In the genomic region with DNA sequence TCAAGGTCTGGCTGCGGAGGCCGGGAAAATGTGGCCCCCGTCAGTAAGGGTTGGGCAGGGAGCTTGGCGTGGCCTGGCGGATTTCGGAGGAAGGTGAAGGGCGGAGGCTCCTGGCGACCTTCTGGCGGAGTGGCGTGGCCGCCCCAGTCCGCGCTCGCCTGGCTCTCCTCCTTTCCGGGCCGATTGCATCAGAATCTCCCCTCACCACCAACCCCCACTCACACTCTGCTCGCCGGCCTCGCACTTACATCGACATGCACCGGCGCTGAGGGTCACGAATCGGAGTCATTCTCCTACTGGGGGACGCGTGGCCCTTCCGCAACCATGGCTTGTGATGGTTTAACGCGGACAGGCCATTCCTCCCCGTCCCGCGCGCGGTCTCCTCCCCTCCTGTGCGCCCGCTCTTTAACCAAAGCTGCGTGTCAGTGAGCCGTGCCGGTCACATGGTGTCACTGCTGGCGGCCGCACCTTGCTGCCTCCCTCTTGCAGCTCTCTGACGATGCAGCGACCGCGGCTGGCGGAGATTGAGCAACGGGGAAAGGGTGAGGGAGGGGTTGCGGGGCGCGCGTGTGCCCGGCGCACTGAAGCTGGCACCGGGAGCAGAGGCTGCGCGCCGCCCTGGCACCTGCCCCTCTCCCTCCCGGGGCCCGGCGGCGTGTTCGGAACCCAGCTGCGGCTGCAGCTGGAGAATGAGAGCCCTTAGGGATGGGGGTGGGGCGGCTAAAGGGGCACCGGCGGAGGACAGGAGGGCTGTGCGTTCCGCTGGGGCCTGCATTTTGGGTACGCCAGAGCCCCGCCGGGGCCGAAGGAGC, we compare ENCODE assay signal across 1 cellular context.
A peak's percentile ranks its signal among the peaks of the same experiment; 100 is the strongest.
TF ChIP-seq lines count a peak whose summit lies in the region.

A gene (minus strand): TSS at position 427 of the 812 bp plus-strand sequence. CDS start 29,243 bp downstream, outside the sequence.

TF ChIP-seq in HepG2, 621 proteins besides CTCF, POLR2A, EP300 and RAD21 (continued from another document and continues in another):
- TF ChIP-seq, protein P1, sequence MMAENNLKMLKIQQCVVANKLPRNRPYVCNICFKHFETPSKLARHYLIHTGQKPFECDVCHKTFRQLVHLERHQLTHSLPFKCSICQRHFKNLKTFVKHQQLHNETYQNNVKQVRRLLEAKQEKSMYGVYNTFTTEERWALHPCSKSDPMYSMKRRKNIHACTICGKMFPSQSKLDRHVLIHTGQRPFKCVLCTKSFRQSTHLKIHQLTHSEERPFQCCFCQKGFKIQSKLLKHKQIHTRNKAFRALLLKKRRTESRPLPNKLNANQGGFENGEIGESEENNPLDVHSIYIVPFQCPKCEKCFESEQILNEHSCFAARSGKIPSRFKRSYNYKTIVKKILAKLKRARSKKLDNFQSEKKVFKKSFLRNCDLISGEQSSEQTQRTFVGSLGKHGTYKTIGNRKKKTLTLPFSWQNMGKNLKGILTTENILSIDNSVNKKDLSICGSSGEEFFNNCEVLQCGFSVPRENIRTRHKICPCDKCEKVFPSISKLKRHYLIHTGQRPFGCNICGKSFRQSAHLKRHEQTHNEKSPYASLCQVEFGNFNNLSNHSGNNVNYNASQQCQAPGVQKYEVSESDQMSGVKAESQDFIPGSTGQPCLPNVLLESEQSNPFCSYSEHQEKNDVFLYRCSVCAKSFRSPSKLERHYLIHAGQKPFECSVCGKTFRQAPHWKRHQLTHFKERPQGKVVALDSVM (CRISPR knock-in tag; IDR thresholded peaks at IDR 0.05): peak; percentile 75
- peak; percentile 95 for TF ChIP-seq ZNF607 (CRISPR knock-in tag; IDR thresholded peaks at IDR 0.05; ENCODE audit: borderline replicate concordance)
- TF ChIP-seq, protein P2, sequence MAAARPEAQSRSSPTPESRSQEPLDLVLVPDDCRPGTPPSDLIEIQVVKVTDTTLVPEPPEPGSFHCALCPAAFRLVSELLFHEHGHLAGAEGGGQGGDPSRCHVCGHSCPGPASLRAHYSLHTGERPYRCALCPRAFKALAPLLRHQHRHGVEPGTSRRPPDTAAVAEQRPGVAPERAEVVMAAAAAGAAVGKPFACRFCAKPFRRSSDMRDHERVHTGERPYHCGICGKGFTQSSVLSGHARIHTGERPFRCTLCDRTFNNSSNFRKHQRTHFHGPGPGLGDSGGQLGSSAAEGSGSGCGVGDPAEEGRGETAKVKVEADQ (CRISPR knock-in tag; IDR thresholded peaks at IDR 0.05; ENCODE audit: borderline replicate concordance): peak; percentile 80
- TF ChIP-seq PRMT3 (CRISPR knock-in tag; IDR thresholded peaks at IDR 0.05; ENCODE audit: borderline replicate concordance, low read depth): peak; percentile 65; the same call in 1 of the 2 replicates
- TF ChIP-seq ZNF383 (CRISPR knock-in tag; IDR thresholded peaks at IDR 0.05; ENCODE audit: borderline replicate concordance): no peak
- TF ChIP-seq SOX6 (IDR thresholded peaks at IDR 0.05): no peak
- peak; percentile 82 for TF ChIP-seq SOX6 (CRISPR knock-in tag; IDR thresholded peaks at IDR 0.05)
- TF ChIP-seq NFRKB (IDR thresholded peaks at IDR 0.05): no peak
- peak; percentile 77 for TF ChIP-seq KAT8 (CRISPR knock-in tag; IDR thresholded peaks at IDR 0.05)
- no peak for TF ChIP-seq ZNF652 (CRISPR knock-in tag; IDR thresholded peaks at IDR 0.05; ENCODE audit: borderline replicate concordance, low read depth)
- TF ChIP-seq, protein P3, sequence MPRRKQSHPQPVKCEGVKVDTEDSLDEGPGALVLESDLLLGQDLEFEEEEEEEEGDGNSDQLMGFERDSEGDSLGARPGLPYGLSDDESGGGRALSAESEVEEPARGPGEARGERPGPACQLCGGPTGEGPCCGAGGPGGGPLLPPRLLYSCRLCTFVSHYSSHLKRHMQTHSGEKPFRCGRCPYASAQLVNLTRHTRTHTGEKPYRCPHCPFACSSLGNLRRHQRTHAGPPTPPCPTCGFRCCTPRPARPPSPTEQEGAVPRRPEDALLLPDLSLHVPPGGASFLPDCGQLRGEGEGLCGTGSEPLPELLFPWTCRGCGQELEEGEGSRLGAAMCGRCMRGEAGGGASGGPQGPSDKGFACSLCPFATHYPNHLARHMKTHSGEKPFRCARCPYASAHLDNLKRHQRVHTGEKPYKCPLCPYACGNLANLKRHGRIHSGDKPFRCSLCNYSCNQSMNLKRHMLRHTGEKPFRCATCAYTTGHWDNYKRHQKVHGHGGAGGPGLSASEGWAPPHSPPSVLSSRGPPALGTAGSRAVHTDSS (CRISPR knock-in tag; conservative IDR thresholded peaks at IDR 0.05): no peak
- TF ChIP-seq CBX2 (IDR thresholded peaks at IDR 0.05; ENCODE audit: low read depth, low read length): no peak
- TF ChIP-seq CBX2 (CRISPR knock-in tag; IDR thresholded peaks at IDR 0.05; ENCODE audit: low read depth): no peak
- peak; percentile 76 for TF ChIP-seq ZNF431 (CRISPR knock-in tag; IDR thresholded peaks at IDR 0.05; ENCODE audit: borderline replicate concordance, low read depth)
- no peak for TF ChIP-seq FOXP1 (IDR thresholded peaks at IDR 0.05)
- no peak for TF ChIP-seq FOXP1 (CRISPR knock-in tag; IDR thresholded peaks at IDR 0.05)
- no peak for TF ChIP-seq ZNF354B (CRISPR knock-in tag; IDR thresholded peaks at IDR 0.05)
- TF ChIP-seq SRF (IDR thresholded peaks at IDR 0.05; ENCODE audit: low read depth, low read length): no peak
- TF ChIP-seq, protein P4, sequence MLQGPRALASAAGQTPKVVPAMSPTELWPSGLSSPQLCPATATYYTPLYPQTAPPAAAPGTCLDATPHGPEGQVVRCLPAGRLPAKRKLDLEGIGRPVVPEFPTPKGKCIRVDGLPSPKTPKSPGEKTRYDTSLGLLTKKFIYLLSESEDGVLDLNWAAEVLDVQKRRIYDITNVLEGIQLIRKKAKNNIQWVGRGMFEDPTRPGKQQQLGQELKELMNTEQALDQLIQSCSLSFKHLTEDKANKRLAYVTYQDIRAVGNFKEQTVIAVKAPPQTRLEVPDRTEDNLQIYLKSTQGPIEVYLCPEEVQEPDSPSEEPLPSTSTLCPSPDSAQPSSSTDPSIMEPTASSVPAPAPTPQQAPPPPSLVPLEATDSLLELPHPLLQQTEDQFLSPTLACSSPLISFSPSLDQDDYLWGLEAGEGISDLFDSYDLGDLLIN (CRISPR knock-in tag; IDR thresholded peaks at IDR 0.05; ENCODE audit: borderline replicate concordance): peak; percentile 90; the same call in 1 of the 2 replicates
- 0 out of 2 replicates have a peak, but pooled peaks have one; percentile 76 for TF ChIP-seq ZNF530 (CRISPR knock-in tag; IDR thresholded peaks at IDR 0.05; ENCODE audit: low read depth)
- TF ChIP-seq, protein P5, sequence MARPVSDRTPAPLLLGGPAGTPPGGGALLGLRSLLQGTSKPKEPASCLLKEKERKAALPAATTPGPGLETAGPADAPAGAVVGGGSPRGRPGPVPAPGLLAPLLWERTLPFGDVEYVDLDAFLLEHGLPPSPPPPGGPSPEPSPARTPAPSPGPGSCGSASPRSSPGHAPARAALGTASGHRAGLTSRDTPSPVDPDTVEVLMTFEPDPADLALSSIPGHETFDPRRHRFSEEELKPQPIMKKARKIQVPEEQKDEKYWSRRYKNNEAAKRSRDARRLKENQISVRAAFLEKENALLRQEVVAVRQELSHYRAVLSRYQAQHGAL (CRISPR knock-in tag; IDR thresholded peaks at IDR 0.05; ENCODE audit: not compliant biosample characterization): peak; percentile 68
- no peak for TF ChIP-seq FOSL1 (CRISPR knock-in tag; IDR thresholded peaks at IDR 0.05; ENCODE audit: borderline replicate concordance)
- no peak for TF ChIP-seq NFYC (CRISPR knock-in tag; IDR thresholded peaks at IDR 0.05)
- peak; percentile 29; the same call in 1 of the 2 replicates for TF ChIP-seq TSC22D2 (CRISPR knock-in tag; IDR thresholded peaks at IDR 0.05; ENCODE audit: borderline replicate concordance)
- peak; percentile 92; the same call in 1 of the 2 replicates for TF ChIP-seq ZNF749 (CRISPR knock-in tag; IDR thresholded peaks at IDR 0.05; ENCODE audit: borderline replicate concordance)
- TF ChIP-seq SIN3B (IDR thresholded peaks at IDR 0.05; ENCODE audit: low read length): peak; percentile 35; the same call in 1 of the 2 replicates
- peak; percentile 58 for TF ChIP-seq GATAD1 (CRISPR knock-in tag; IDR thresholded peaks at IDR 0.05)
- no peak for TF ChIP-seq KLF13 (CRISPR knock-in tag; IDR thresholded peaks at IDR 0.05)
- no peak for TF ChIP-seq ZNF382 (CRISPR knock-in tag; IDR thresholded peaks at IDR 0.05; ENCODE audit: borderline replicate concordance)
- peak; percentile 35; the same call in 1 of the 2 replicates for TF ChIP-seq STAG1 (CRISPR knock-in tag; IDR thresholded peaks at IDR 0.05)
- no peak for TF ChIP-seq IRX3 (CRISPR knock-in tag; IDR thresholded peaks at IDR 0.05; ENCODE audit: borderline replicate concordance, low read depth)
- TF ChIP-seq ZNF879 (CRISPR knock-in tag; IDR thresholded peaks at IDR 0.05): peak; percentile 94; the same call in 1 of the 2 replicates
- no peak for TF ChIP-seq CCAR2 (optimal IDR thresholded peaks at IDR 0.05; ENCODE audit: low read depth, low read length)
- TF ChIP-seq, protein P6, sequence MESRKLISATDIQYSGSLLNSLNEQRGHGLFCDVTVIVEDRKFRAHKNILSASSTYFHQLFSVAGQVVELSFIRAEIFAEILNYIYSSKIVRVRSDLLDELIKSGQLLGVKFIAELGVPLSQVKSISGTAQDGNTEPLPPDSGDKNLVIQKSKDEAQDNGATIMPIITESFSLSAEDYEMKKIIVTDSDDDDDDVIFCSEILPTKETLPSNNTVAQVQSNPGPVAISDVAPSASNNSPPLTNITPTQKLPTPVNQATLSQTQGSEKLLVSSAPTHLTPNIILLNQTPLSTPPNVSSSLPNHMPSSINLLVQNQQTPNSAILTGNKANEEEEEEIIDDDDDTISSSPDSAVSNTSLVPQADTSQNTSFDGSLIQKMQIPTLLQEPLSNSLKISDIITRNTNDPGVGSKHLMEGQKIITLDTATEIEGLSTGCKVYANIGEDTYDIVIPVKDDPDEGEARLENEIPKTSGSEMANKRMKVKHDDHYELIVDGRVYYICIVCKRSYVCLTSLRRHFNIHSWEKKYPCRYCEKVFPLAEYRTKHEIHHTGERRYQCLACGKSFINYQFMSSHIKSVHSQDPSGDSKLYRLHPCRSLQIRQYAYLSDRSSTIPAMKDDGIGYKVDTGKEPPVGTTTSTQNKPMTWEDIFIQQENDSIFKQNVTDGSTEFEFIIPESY (CRISPR knock-in tag; IDR thresholded peaks at IDR 0.05): no peak
- TF ChIP-seq, protein P7, sequence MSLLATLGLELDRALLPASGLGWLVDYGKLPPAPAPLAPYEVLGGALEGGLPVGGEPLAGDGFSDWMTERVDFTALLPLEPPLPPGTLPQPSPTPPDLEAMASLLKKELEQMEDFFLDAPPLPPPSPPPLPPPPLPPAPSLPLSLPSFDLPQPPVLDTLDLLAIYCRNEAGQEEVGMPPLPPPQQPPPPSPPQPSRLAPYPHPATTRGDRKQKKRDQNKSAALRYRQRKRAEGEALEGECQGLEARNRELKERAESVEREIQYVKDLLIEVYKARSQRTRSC (CRISPR knock-in tag; IDR thresholded peaks at IDR 0.05; ENCODE audit: low read depth): peak; percentile 84; the same call in 1 of the 2 replicates
- TF ChIP-seq, protein P8, sequence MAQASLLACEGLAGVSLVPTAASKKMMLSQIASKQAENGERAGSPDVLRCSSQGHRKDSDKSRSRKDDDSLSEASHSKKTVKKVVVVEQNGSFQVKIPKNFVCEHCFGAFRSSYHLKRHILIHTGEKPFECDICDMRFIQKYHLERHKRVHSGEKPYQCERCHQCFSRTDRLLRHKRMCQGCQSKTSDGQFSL (CRISPR knock-in tag; IDR thresholded peaks at IDR 0.05): peak; percentile 80; the same call in 1 of the 2 replicates
- peak; percentile 73; the same call in 1 of the 2 replicates for TF ChIP-seq ZNF329 (CRISPR knock-in tag; IDR thresholded peaks at IDR 0.05; ENCODE audit: low read depth)
- TF ChIP-seq, protein P9, sequence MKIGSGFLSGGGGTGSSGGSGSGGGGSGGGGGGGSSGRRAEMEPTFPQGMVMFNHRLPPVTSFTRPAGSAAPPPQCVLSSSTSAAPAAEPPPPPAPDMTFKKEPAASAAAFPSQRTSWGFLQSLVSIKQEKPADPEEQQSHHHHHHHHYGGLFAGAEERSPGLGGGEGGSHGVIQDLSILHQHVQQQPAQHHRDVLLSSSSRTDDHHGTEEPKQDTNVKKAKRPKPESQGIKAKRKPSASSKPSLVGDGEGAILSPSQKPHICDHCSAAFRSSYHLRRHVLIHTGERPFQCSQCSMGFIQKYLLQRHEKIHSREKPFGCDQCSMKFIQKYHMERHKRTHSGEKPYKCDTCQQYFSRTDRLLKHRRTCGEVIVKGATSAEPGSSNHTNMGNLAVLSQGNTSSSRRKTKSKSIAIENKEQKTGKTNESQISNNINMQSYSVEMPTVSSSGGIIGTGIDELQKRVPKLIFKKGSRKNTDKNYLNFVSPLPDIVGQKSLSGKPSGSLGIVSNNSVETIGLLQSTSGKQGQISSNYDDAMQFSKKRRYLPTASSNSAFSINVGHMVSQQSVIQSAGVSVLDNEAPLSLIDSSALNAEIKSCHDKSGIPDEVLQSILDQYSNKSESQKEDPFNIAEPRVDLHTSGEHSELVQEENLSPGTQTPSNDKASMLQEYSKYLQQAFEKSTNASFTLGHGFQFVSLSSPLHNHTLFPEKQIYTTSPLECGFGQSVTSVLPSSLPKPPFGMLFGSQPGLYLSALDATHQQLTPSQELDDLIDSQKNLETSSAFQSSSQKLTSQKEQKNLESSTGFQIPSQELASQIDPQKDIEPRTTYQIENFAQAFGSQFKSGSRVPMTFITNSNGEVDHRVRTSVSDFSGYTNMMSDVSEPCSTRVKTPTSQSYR (CRISPR knock-in tag; IDR thresholded peaks at IDR 0.05; ENCODE audit: borderline replicate concordance): peak; percentile 93
- TF ChIP-seq ZNF761 (CRISPR knock-in tag; conservative IDR thresholded peaks at IDR 0.05): peak; percentile 85
- peak; percentile 92; the same call in 1 of the 2 replicates for TF ChIP-seq ZNF670 (CRISPR knock-in tag; IDR thresholded peaks at IDR 0.05; ENCODE audit: borderline replicate concordance)
- TF ChIP-seq ADNP (CRISPR knock-in tag; IDR thresholded peaks at IDR 0.05): peak; percentile 29; the same call in 1 of the 2 replicates
- TF ChIP-seq TBX3 (IDR thresholded peaks at IDR 0.05; ENCODE audit: borderline replicate concordance): peak; percentile 48
- no peak for TF ChIP-seq SMARCC2 (IDR thresholded peaks at IDR 0.05)
- no peak; the same call in 1 of the 2 replicates for TF ChIP-seq STAT5B (CRISPR knock-in tag; IDR thresholded peaks at IDR 0.05)
- peak; percentile 29; the same call in 1 of the 2 replicates for TF ChIP-seq ZNF331 (CRISPR knock-in tag; IDR thresholded peaks at IDR 0.05)
- peak; percentile 39; the same call in 1 of the 2 replicates for TF ChIP-seq NR2F2 (IDR thresholded peaks at IDR 0.05; ENCODE audit: borderline replicate concordance, low read depth)
- TF ChIP-seq FOXA3 (CRISPR knock-in tag; IDR thresholded peaks at IDR 0.05): peak; percentile 25; the same call in 1 of the 2 replicates
- TF ChIP-seq ZNF678 (CRISPR knock-in tag; IDR thresholded peaks at IDR 0.05): peak; percentile 92
- peak; percentile 90 for TF ChIP-seq TMF1 (CRISPR knock-in tag; IDR thresholded peaks at IDR 0.05; ENCODE audit: low read depth)
- TF ChIP-seq, protein P10, sequence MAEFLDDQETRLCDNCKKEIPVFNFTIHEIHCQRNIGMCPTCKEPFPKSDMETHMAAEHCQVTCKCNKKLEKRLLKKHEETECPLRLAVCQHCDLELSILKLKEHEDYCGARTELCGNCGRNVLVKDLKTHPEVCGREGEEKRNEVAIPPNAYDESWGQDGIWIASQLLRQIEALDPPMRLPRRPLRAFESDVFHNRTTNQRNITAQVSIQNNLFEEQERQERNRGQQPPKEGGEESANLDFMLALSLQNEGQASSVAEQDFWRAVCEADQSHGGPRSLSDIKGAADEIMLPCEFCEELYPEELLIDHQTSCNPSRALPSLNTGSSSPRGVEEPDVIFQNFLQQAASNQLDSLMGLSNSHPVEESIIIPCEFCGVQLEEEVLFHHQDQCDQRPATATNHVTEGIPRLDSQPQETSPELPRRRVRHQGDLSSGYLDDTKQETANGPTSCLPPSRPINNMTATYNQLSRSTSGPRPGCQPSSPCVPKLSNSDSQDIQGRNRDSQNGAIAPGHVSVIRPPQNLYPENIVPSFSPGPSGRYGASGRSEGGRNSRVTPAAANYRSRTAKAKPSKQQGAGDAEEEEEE (CRISPR knock-in tag; IDR thresholded peaks at IDR 0.05; ENCODE audit: borderline replicate concordance): peak; percentile 66; the same call in 1 of the 2 replicates
